In the genomic region with DNA sequence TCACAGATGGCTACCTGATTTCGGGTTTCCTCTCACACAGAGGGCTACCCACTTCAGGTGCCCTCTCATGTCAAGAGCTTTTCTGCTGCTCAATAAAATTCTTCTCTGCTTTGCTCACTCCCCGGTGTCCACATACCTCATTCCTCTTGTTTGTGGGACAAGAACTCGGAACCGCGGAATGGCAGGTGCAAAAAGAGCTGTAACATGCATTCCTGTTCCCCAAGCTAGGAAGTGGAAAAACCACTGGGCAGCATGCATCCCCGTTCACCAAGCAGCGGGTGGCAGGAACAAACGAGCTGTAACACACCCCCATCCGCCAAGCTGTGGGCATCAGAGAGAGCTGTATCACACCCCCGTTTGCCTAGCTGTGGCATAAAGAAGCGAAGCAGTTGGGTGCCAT, we compare ENCODE assay signal across 21 cellular contexts. TPM values are rescaled to one million over a fixed set of nuclear protein-coding genes. Genes with fewer than 3 reads are reported as not detected.
A peak's percentile ranks its signal among the peaks of the same experiment; 100 is the strongest.
DNase-seq lines count a peak whose midpoint lies in the region; ATAC-seq and TF ChIP-seq lines count a peak whose summit lies in the region.
"Had no signal": no experiment of that assay in that cellular context is flagged by ENCODE, and none has a peak within 500 bp of the region (broad histone marks: within the 10 kb centered on the region; RNA-seq: fewer than 3 reads in every experiment).

No MANE protein-coding gene starts in this region.

- H3K27me3 Mint-ChIP-seq in chondrocyte (ENCODE audit: low read depth), result no peaks in the 10 kb centered on the region
- H3K27me3 Mint-ChIP-seq in glutamatergic neuron (ENCODE audit: unreplicated experiment), result no peaks in the 10 kb centered on the region
- H3K27me3 Mint-ChIP-seq in type B pancreatic cell, result no peaks in the 10 kb centered on the region
- H3K27me3 Mint-ChIP-seq: CD4-positive, CD25-positive, alpha-beta regulatory T cell; IgD-negative memory B cell had no signal

- H3K4me3 Mint-ChIP-seq in chondrocyte (ENCODE audit: unreplicated experiment), result no peak overlapping the region
- no peak overlapping the region for H3K4me3 Mint-ChIP-seq in glutamatergic neuron (ENCODE audit: unreplicated experiment)
- no peak overlapping the region for H3K4me3 Mint-ChIP-seq in type B pancreatic cell
- H3K4me3 Mint-ChIP-seq: CD4-positive, CD25-positive, alpha-beta regulatory T cell; CD8-positive, alpha-beta memory T cell; GM23338; HFFc6; IgD-negative memory B cell had no signal

- H3K36me3 Mint-ChIP-seq in chondrocyte (ENCODE audit: low read depth), result no peaks in the 10 kb centered on the region
- H3K36me3 Mint-ChIP-seq in glutamatergic neuron (ENCODE audit: unreplicated experiment), result no peaks in the 10 kb centered on the region
- no peaks in the 10 kb centered on the region for H3K36me3 Mint-ChIP-seq in type B pancreatic cell
- H3K36me3 Mint-ChIP-seq: CD4-positive, CD25-positive, alpha-beta regulatory T cell; CD8-positive, alpha-beta memory T cell; IgD-negative memory B cell had no signal

- ATAC-seq in thoracic aorta (ENCODE audit: insufficient number of reproducible peaks, low FRiP score, low read depth) (no peak), GM18867 (IDR thresholded peaks at IDR 0.05; ENCODE audit: unreplicated experiment) (no peak), GM19324 (IDR thresholded peaks at IDR 0.05; ENCODE audit: low FRiP score, unreplicated experiment) (no peak), GM18498 (IDR thresholded peaks at IDR 0.05; ENCODE audit: unreplicated experiment) (no peak)
- ATAC-seq: GM23338, HepG2 had no signal

- TF ChIP-seq CTCF in chondrocyte (IDR thresholded peaks at IDR 0.05) (no peak), glutamatergic neuron (IDR thresholded peaks at IDR 0.05; ENCODE audit: partially characterized antibody, unreplicated experiment) (no peak), thoracic aorta (IDR thresholded peaks at IDR 0.05) (no peak), type B pancreatic cell (conservative IDR thresholded peaks at IDR 0.05) (no peak)

- H3K27me3 ChIP-seq in thoracic aorta (replicated peaks; ENCODE audit: insufficient read depth), result no peaks in the 10 kb centered on the region
- H3K27me3 ChIP-seq: BE2C had no signal

- H3K4me1 ChIP-seq in thoracic aorta (ENCODE audit: control insufficient read depth in 1 of 2, low read depth in 2 of 2), result peaks cover 23 to 42% of the 10 kb centered on the region in 2 donors
- H3K4me1 ChIP-seq: BE2C had no signal

- H3K9me3 ChIP-seq in thoracic aorta, result no peaks in the 10 kb centered on the region
- H3K9me3 ChIP-seq: BE2C had no signal

- no peaks in the 10 kb centered on the region for H3K36me3 ChIP-seq in thoracic aorta
- H3K36me3 ChIP-seq: BE2C had no signal

- no peak overlapping the region for H3K4me3 ChIP-seq in thoracic aorta
- H3K4me3 ChIP-seq: GM23338 had no signal

- DNase-seq in chondrocyte (ENCODE audit: low spot score) (no peak), glutamatergic neuron (no peak), thoracic aorta (ENCODE audit: low spot score) (no peak), type B pancreatic cell (ENCODE audit: extremely low spot score, unreplicated experiment) (no peak)
- DNase-seq: ACHN; BE2C; C1 segment of cervical spinal cord; CD4-positive, CD25-positive, alpha-beta regulatory T cell; CD8-positive, alpha-beta memory T cell; COR-L47; DMS79; GF-D8; HCEC 1CT; HFFc6; KBM-7 had no signal

- peak overlapping the region; percentile 75 to 81 for H3K27ac ChIP-seq in thoracic aorta

- H3K4me1 Mint-ChIP-seq in chondrocyte (ENCODE audit: low read depth), result peaks cover 47% of the 10 kb centered on the region
- peaks cover 11% of the 10 kb centered on the region for H3K4me1 Mint-ChIP-seq in glutamatergic neuron (ENCODE audit: low read depth, unreplicated experiment)
- peaks cover 9% of the 10 kb centered on the region for H3K4me1 Mint-ChIP-seq in type B pancreatic cell (ENCODE audit: unreplicated experiment)
- H3K4me1 Mint-ChIP-seq: GM23338, IgD-negative memory B cell had no signal

- H3K27ac Mint-ChIP-seq in chondrocyte (ENCODE audit: unreplicated experiment), result peak overlapping the region; percentile 36
- peak overlapping the region; percentile 28 for H3K27ac Mint-ChIP-seq in glutamatergic neuron (ENCODE audit: unreplicated experiment)
- H3K27ac Mint-ChIP-seq in type B pancreatic cell, result no peak overlapping the region
- H3K27ac Mint-ChIP-seq: CD4-positive, CD25-positive, alpha-beta regulatory T cell; GM23338; HFFc6; IgD-negative memory B cell had no signal

- no peaks in the 10 kb centered on the region for H3K9me3 Mint-ChIP-seq in chondrocyte (ENCODE audit: low read depth)
- H3K9me3 Mint-ChIP-seq in glutamatergic neuron (ENCODE audit: unreplicated experiment), result peaks cover 7% of the 10 kb centered on the region
- no peaks in the 10 kb centered on the region for H3K9me3 Mint-ChIP-seq in type B pancreatic cell
- H3K9me3 Mint-ChIP-seq: CD4-positive, CD25-positive, alpha-beta regulatory T cell; CD8-positive, alpha-beta memory T cell; GM23338; HFFc6; IgD-negative memory B cell had no signal

RNA-seq across cellular contexts. Expression of a gene that starts 27.2 kb away (rescaled TPM):
- total RNA-seq in chondrocyte (13.8 to 31.6 TPM (median 15.0 TPM) in 3 replicates), glutamatergic neuron (ENCODE audit: unreplicated experiment) (2.2 TPM), thoracic aorta (100 to 1,000 TPM; 140 to 203 TPM), type B pancreatic cell (ENCODE audit: low replicate concordance) (3.6 and 17.1 TPM in 2 replicates)
- total RNA-seq: CD4-positive, CD25-positive, alpha-beta regulatory T cell; CD8-positive, alpha-beta memory T cell had no signal
